Comparison of ENCODE assay signal across 33 cellular contexts in the genomic region with DNA sequence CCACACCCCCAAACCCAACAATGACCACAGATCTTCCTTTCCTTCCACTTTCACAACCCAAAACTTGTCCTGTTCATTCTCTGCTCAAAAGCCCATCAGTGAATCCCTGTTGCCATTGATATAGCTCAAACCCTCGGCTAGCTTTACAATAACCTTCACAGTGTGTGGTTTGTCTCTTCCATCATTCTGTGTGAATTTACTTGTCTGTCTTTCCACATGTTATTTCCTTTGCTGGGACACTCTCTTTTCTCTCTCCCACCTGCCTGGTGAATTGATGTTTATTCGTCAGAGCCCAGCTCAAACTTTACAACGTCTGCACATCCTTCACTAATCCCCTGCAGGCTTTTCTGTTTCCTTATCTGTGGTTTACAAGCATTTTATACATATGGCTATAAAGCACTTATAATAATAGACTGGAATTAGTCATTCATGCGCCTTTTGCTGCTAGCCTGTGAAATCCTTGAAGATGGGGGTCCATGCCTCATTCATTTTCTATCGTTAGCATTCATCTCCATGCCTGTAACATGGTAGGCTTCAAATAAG.
A peak's percentile ranks its signal among the peaks of the same experiment; 100 is the strongest.
DNase-seq lines count a peak whose midpoint lies in the region; ATAC-seq, FAIRE-seq and TF ChIP-seq lines count a peak whose summit lies in the region.
"Had no signal": no experiment of that assay in that cellular context is flagged by ENCODE, and none has a peak within 500 bp of the region (broad histone marks: within the 10 kb centered on the region; RNA-seq: fewer than 3 reads in every experiment).

No MANE protein-coding gene starts in this region.

- no peaks in the 10 kb centered on the region for H3K9me3 ChIP-seq in mammary epithelial cell (replicated peaks; ENCODE audit: insufficient read depth, low read length)
- no peaks in the 10 kb centered on the region for H3K9me3 ChIP-seq in PC-3 (ENCODE audit: low read length)
- H3K9me3 ChIP-seq in endothelial cell of umbilical vein (replicated peaks; ENCODE audit: control insufficient read depth, insufficient read depth, low read length), result no peaks in the 10 kb centered on the region
- no peaks in the 10 kb centered on the region for H3K9me3 ChIP-seq in psoas muscle
- H3K9me3 ChIP-seq in esophagus muscularis mucosa, result no peaks in the 10 kb centered on the region
- H3K9me3 ChIP-seq: gastroesophageal sphincter, pancreas, testis had no signal

- H3F3A ChIP-seq in PC-3 (ENCODE audit: low read length, unreplicated experiment), result no peaks in the 10 kb centered on the region

- TF ChIP-seq EP300 in esophagus muscularis mucosa (IDR thresholded peaks at IDR 0.05), result no peak

- dilution Hi-C loops in mammary epithelial cell (cut with HindIII; ENCODE audit: low sequenced_read_pairs) (no loop called here), endothelial cell of umbilical vein (cut with MboI; ENCODE audit: extremely low pct_ligation_motif_present, low sequenced_read_pairs) (no loop called here)

- H3K9me3 Mint-ChIP-seq in MCF 10A (ENCODE audit: unreplicated experiment), result no peaks in the 10 kb centered on the region
- H3K9me3 Mint-ChIP-seq in effector memory CD8-positive, alpha-beta T cell, result no peaks in the 10 kb centered on the region
- H3K9me3 Mint-ChIP-seq: activated naive CD4-positive, alpha-beta T cell treated with anti-CD3 and anti-CD28 coated beads, Interleukin-2, amount 50 U/mL, for 24 hours; activated T-helper 17 cell treated with anti-CD3 and anti-CD28 coated beads, Interleukin-2, amount 50 U/mL, for 72 hours; dendritic cell treated with granulocyte-macrophage colony-stimulating factor and Interleukin-4, amounts not matched to agents 40 ng/mL and 50 ng/mL, for 4 days; endodermal cell; immature natural killer cell; stimulated activated naive CD8-positive, alpha-beta T cell treated with anti-CD3 and anti-CD28 coated beads, Interleukin-15, Interleukin-2, amounts not matched to agents 100 ng/mL and 50 ng/mL, for 24 hours; T-helper 2 cell treated with Interferon-gamma antibody and Interleukin-4, amounts not matched to agents 5 μg/mL and 100 μg/mL, for 36 hours had no signal

- no peak overlapping the region for H3K4me3 Mint-ChIP-seq in MCF 10A (ENCODE audit: unreplicated experiment)
- no peak overlapping the region for H3K4me3 Mint-ChIP-seq in effector memory CD8-positive, alpha-beta T cell
- H3K4me3 Mint-ChIP-seq: activated CD4-positive, alpha-beta T cell treated with anti-CD3 and anti-CD28 coated beads for 36 hours; activated CD8-positive, alpha-beta T cell treated with anti-CD3 and anti-CD28 coated beads, Interleukin-2, amount 10 ng/mL, durations not matched to agents 7 days and 5 days; activated naive CD4-positive, alpha-beta T cell treated with anti-CD3 and anti-CD28 coated beads, Interleukin-2, amount 50 U/mL, for 24 hours; activated T-helper 17 cell treated with anti-CD3 and anti-CD28 coated beads, Interleukin-2, amount 50 U/mL, for 72 hours; dendritic cell treated with granulocyte-macrophage colony-stimulating factor and Interleukin-4, amounts not matched to agents 40 ng/mL and 50 ng/mL, for 4 days; endodermal cell; immature natural killer cell; stimulated activated naive CD8-positive, alpha-beta T cell treated with anti-CD3 and anti-CD28 coated beads, Interleukin-15, Interleukin-2, amounts not matched to agents 100 ng/mL and 50 ng/mL, for 24 hours; T-helper 2 cell treated with Interferon-gamma antibody and Interleukin-4, amounts not matched to agents 5 μg/mL and 100 μg/mL, for 36 hours had no signal

- TF ChIP-seq CTCF in mammary epithelial cell (conservative IDR thresholded peaks at IDR 0.05 in 1 of 2, IDR thresholded peaks at IDR 0.05 in 1 of 2; ENCODE audit: extremely low read depth in 1 of 2, insufficient read depth in 1 of 2, low read depth in 1 of 2, low read length in 2 of 2), result no peak
- no peak for TF ChIP-seq CTCF in MCF 10A (IDR thresholded peaks at IDR 0.05; ENCODE audit: unreplicated experiment)
- no peak for TF ChIP-seq CTCF in PC-3 (conservative IDR thresholded peaks at IDR 0.05; ENCODE audit: low read depth, low read length)
- TF ChIP-seq CTCF in endothelial cell of umbilical vein (IDR thresholded peaks at IDR 0.05; ENCODE audit: extremely low read depth in 1 of 2, insufficient read depth in 1 of 2, low read depth in 1 of 2, low read length in 2 of 2), result no peak
- TF ChIP-seq CTCF in psoas muscle (IDR thresholded peaks at IDR 0.05), result no peak
- no peak for TF ChIP-seq CTCF in esophagus muscularis mucosa (IDR thresholded peaks at IDR 0.05)

- H3K4me2 ChIP-seq in mammary epithelial cell (ENCODE audit: insufficient read depth, low read depth, low read length) (no peak overlapping the region), PC-3 (ENCODE audit: low read length) (no peak overlapping the region), endothelial cell of umbilical vein (ENCODE audit: insufficient read depth, low read length) (no peak overlapping the region)

- no peak for ATAC-seq in PC-3
- no peak for ATAC-seq in effector memory CD8-positive, alpha-beta T cell (replicated peaks)
- ATAC-seq in psoas muscle, result no peak
- ATAC-seq: activated CD4-positive, alpha-beta T cell treated with anti-CD3 and anti-CD28 coated beads for 36 hours; activated CD8-positive, alpha-beta T cell treated with anti-CD3 and anti-CD28 coated beads, Interleukin-2, amount 10 ng/mL, durations not matched to agents 7 days and 5 days; activated T-helper 17 cell treated with anti-CD3 and anti-CD28 coated beads, Interleukin-2, amount 50 U/mL, for 72 hours; gastroesophageal sphincter; Panc1; pancreas had no signal

- TF ChIP-seq POLR2A in endothelial cell of umbilical vein (IDR thresholded peaks at IDR 0.05; ENCODE audit: low read depth, low read length) (no peak), esophagus muscularis mucosa (IDR thresholded peaks at IDR 0.05; ENCODE audit: low read depth) (no peak)

- no peaks in the 10 kb centered on the region for H3K9me1 ChIP-seq in endothelial cell of umbilical vein (replicated peaks; ENCODE audit: control insufficient read depth, extremely low read depth, insufficient read depth, low read length)

- intact Hi-C loops in mammary epithelial cell (cut with micrococcal nuclease), result loop anchor here (10.0 kb wide), 1 partner anchor 704 kb away; no protein-coding TSS in a partner anchor
- intact Hi-C loops in MCF 10A (cut with micrococcal nuclease), result no loop called here
- intact Hi-C loops in PC-3 (cut with micrococcal nuclease), result no loop called here
- intact Hi-C loops in endothelial cell of umbilical vein (cut with micrococcal nuclease), result no loop called here
- intact Hi-C loops in psoas muscle (cut with DNase I), result no loop called here
- intact Hi-C loops in esophagus muscularis mucosa (cut with DNase I), result no loop called here

- H3K4me1 Mint-ChIP-seq in MCF 10A (ENCODE audit: insufficient read depth, unreplicated experiment), result peaks cover 7% of the 10 kb centered on the region
- H3K4me1 Mint-ChIP-seq in effector memory CD8-positive, alpha-beta T cell (ENCODE audit: low read depth in 2 of 2), result peaks cover 0 to 5% of the 10 kb centered on the region in 2 donors
- H3K4me1 Mint-ChIP-seq: activated CD4-positive, alpha-beta T cell treated with anti-CD3 and anti-CD28 coated beads for 36 hours; activated naive CD4-positive, alpha-beta T cell treated with anti-CD3 and anti-CD28 coated beads, Interleukin-2, amount 50 U/mL, for 24 hours; activated T-helper 17 cell treated with anti-CD3 and anti-CD28 coated beads, Interleukin-2, amount 50 U/mL, for 72 hours had no signal

- H2AFZ ChIP-seq in mammary epithelial cell (ENCODE audit: low read depth, low read length), result no peak overlapping the region
- H2AFZ ChIP-seq in PC-3 (ENCODE audit: low read length), result no peak overlapping the region
- no peak overlapping the region for H2AFZ ChIP-seq in endothelial cell of umbilical vein (ENCODE audit: low read depth, low read length)
- H2AFZ ChIP-seq: GM23248 had no signal

- H3K27ac Mint-ChIP-seq in MCF 10A (ENCODE audit: low read depth, unreplicated experiment), result no peak overlapping the region
- H3K27ac Mint-ChIP-seq in effector memory CD8-positive, alpha-beta T cell, result no peak overlapping the region
- H3K27ac Mint-ChIP-seq: activated CD4-positive, alpha-beta T cell treated with anti-CD3 and anti-CD28 coated beads for 36 hours; activated CD8-positive, alpha-beta T cell treated with anti-CD3 and anti-CD28 coated beads, Interleukin-2, amount 10 ng/mL, durations not matched to agents 7 days and 5 days; activated naive CD4-positive, alpha-beta T cell treated with anti-CD3 and anti-CD28 coated beads, Interleukin-2, amount 50 U/mL, for 24 hours; activated T-helper 17 cell treated with anti-CD3 and anti-CD28 coated beads, Interleukin-2, amount 50 U/mL, for 72 hours; dendritic cell treated with granulocyte-macrophage colony-stimulating factor and Interleukin-4, amounts not matched to agents 40 ng/mL and 50 ng/mL, for 4 days; endodermal cell; immature natural killer cell; stimulated activated naive CD8-positive, alpha-beta T cell treated with anti-CD3 and anti-CD28 coated beads, Interleukin-15, Interleukin-2, amounts not matched to agents 100 ng/mL and 50 ng/mL, for 24 hours; T-helper 2 cell treated with Interferon-gamma antibody and Interleukin-4, amounts not matched to agents 5 μg/mL and 100 μg/mL, for 36 hours had no signal

- H4K20me1 ChIP-seq in mammary epithelial cell (ENCODE audit: insufficient read depth, low read length) (no peaks in the 10 kb centered on the region), PC-3 (ENCODE audit: low read length) (no peaks in the 10 kb centered on the region), endothelial cell of umbilical vein (replicated peaks; ENCODE audit: control insufficient read depth, extremely low read depth, insufficient read depth, low read length) (no peaks in the 10 kb centered on the region)

- no peak overlapping the region for H3K4me3 ChIP-seq in mammary epithelial cell (replicated peaks in 1 of 3; ENCODE audit: insufficient read depth in 1 of 3, low read depth in 2 of 3, low read length in 3 of 3)
- no peak overlapping the region for H3K4me3 ChIP-seq in PC-3 (ENCODE audit: low read length)
- no peak overlapping the region for H3K4me3 ChIP-seq in endothelial cell of umbilical vein (replicated peaks in 1 of 3; ENCODE audit: insufficient read depth in 1 of 3, low read depth in 1 of 3, low read length in 3 of 3)
- H3K4me3 ChIP-seq in psoas muscle, result no peak overlapping the region
- H3K4me3 ChIP-seq in esophagus muscularis mucosa, result no peak overlapping the region
- H3K4me3 ChIP-seq: gastroesophageal sphincter, GM23248, pancreas, testis had no signal

- no peaks in the 10 kb centered on the region for H3K36me3 Mint-ChIP-seq in MCF 10A (ENCODE audit: insufficient read depth, unreplicated experiment)
- no peaks in the 10 kb centered on the region for H3K36me3 Mint-ChIP-seq in effector memory CD8-positive, alpha-beta T cell (ENCODE audit: insufficient read depth)
- H3K36me3 Mint-ChIP-seq: activated naive CD4-positive, alpha-beta T cell treated with anti-CD3 and anti-CD28 coated beads, Interleukin-2, amount 50 U/mL, for 24 hours; immature natural killer cell had no signal

- H3K79me2 ChIP-seq in mammary epithelial cell (ENCODE audit: insufficient read depth, low read length) (peaks cover 70% of the 10 kb centered on the region), PC-3 (ENCODE audit: low read length) (no peaks in the 10 kb centered on the region), endothelial cell of umbilical vein (ENCODE audit: control insufficient read depth, insufficient read depth, low read length) (no peaks in the 10 kb centered on the region)

- CTCF ChIA-PET in mammary epithelial cell (lab: Charles Lee; ENCODE audit: low non-redundant PET) (no interaction called here), MCF 10A (lab: Yijun Ruan, JAX) (interaction anchor here (1.0 kb wide), 1 partner anchor 137 kb away, joined by 3 read pairs; no protein-coding TSS in a partner anchor), PC-3 (lab: Charles Lee) (no interaction called here), endothelial cell of umbilical vein (lab: Charles Lee) (no interaction called here)

- peak; percentile 31 for DNase-seq in mammary epithelial cell
- no peak for DNase-seq in MCF 10A (ENCODE audit: unreplicated experiment)
- DNase-seq in PC-3, result peak; percentile 1
- no peak for DNase-seq in endothelial cell of umbilical vein (ENCODE audit: low read depth, low spot score)
- no peak for DNase-seq in hepatic stellate cell (ENCODE audit: low spot score)
- DNase-seq in effector memory CD8-positive, alpha-beta T cell, result no peak
- no peak for DNase-seq in psoas muscle
- DNase-seq in esophagus muscularis mucosa (ENCODE audit: extremely low spot score), result no peak
- DNase-seq: activated CD4-positive, alpha-beta T cell treated with anti-CD3 and anti-CD28 coated beads for 36 hours; activated CD8-positive, alpha-beta T cell treated with anti-CD3 and anti-CD28 coated beads, Interleukin-2, amount 10 ng/mL, durations not matched to agents 7 days and 5 days; anterior cingulate cortex; central memory CD4-positive, alpha-beta T cell; DMS79 treated with DMSO at 0.1 percent for 48 hours; endodermal cell; GM23248; hypothalamus; immature natural killer cell; NCI-H1092 treated with DMSO at 0.1 percent for 48 hours; NCI-H187 treated with DMSO at 0.1 percent for 48 hours; NCI-H69; pancreas; SHP77; stimulated activated CD4-positive, alpha-beta T cell treated with anti-CD3 and anti-CD28 coated beads, Interleukin-1b, Interleukin-23, amount 100 ng/mL, for 48 hours; testis had no signal

- H3K4me1 ChIP-seq in mammary epithelial cell (ENCODE audit: insufficient read depth, low read length), result no peaks in the 10 kb centered on the region
- H3K4me1 ChIP-seq in PC-3 (ENCODE audit: insufficient read depth, low read length), result no peaks in the 10 kb centered on the region
- H3K4me1 ChIP-seq in endothelial cell of umbilical vein (ENCODE audit: control insufficient read depth, extremely low read depth, insufficient read depth, low read length), result peaks cover 3% of the 10 kb centered on the region
- peaks cover 32% of the 10 kb centered on the region for H3K4me1 ChIP-seq in psoas muscle
- H3K4me1 ChIP-seq in esophagus muscularis mucosa, result peaks cover 5 to 15% (median 7%) of the 10 kb centered on the region in 4 donors
- H3K4me1 ChIP-seq: pancreas had no signal

- peaks cover 2% of the 10 kb centered on the region for H3K36me3 ChIP-seq in mammary epithelial cell (ENCODE audit: insufficient read depth, low read length)
- no peaks in the 10 kb centered on the region for H3K36me3 ChIP-seq in PC-3 (ENCODE audit: low read depth, low read length)
- no peaks in the 10 kb centered on the region for H3K36me3 ChIP-seq in endothelial cell of umbilical vein (ENCODE audit: control insufficient read depth in 2 of 2, extremely low read depth in 1 of 2, insufficient read depth in 2 of 2, low read length in 2 of 2)
- H3K36me3 ChIP-seq in psoas muscle (ENCODE audit: insufficient read depth in 1 of 2, low read depth in 1 of 2), result no peaks in the 10 kb centered on the region
- no peaks in the 10 kb centered on the region for H3K36me3 ChIP-seq in esophagus muscularis mucosa
- H3K36me3 ChIP-seq: gastroesophageal sphincter, pancreas had no signal

- H3K27ac ChIP-seq in mammary epithelial cell (ENCODE audit: insufficient read depth, low read depth, low read length) (no peak overlapping the region), PC-3 (ENCODE audit: low read length) (no peak overlapping the region), endothelial cell of umbilical vein (ENCODE audit: insufficient read depth, low read depth, low read length) (no peak overlapping the region), psoas muscle (no peak overlapping the region), esophagus muscularis mucosa (replicated peaks in 1 of 4) (no peak overlapping the region)
- H3K27ac ChIP-seq: 22Rv1, gastroesophageal sphincter, GM23248, pancreas, testis had no signal

- H3K9ac ChIP-seq in mammary epithelial cell (ENCODE audit: insufficient read depth, low read length) (no peak overlapping the region), PC-3 (ENCODE audit: low read length) (no peak overlapping the region), endothelial cell of umbilical vein (replicated peaks; ENCODE audit: extremely low read depth, insufficient read depth, low read length) (no peak overlapping the region)
- H3K9ac ChIP-seq: GM23248 had no signal

- POLR2A ChIA-PET in MCF 10A (lab: Yijun Ruan, JAX) (no interaction called here), PC-3 (lab: Charles Lee; ENCODE audit: unreplicated experiment) (no interaction called here), endothelial cell of umbilical vein (lab: Charles Lee) (no interaction called here)

- no peaks in the 10 kb centered on the region for H3K9me2 ChIP-seq in PC-3 (replicated peaks; ENCODE audit: low read length)

- WGBS in mammary epithelial cell (ENCODE audit: low coverage, missing lambda C conversion rate), result 60% methylated on average over 4 of the region's 5 CpGs
- WGBS in psoas muscle, 3 donors, result 80 to 85% (median 80%) methylated on average over 5 of the region's 5 CpGs
- 77% methylated on average over 5 of the region's 5 CpGs for WGBS in esophagus muscularis mucosa

- H3K27me3 ChIP-seq in mammary epithelial cell (ENCODE audit: insufficient read depth, low read length) (no peaks in the 10 kb centered on the region), PC-3 (ENCODE audit: low read length) (0 out of 2 replicates have a peak, but pooled peaks cover 10% of the 10 kb centered on the region), endothelial cell of umbilical vein (ENCODE audit: control insufficient read depth in 2 of 2, insufficient read depth in 2 of 2, low read length in 2 of 2) (no peaks in the 10 kb centered on the region), psoas muscle (ENCODE audit: insufficient read depth in 3 of 3, low read length in 2 of 3) (no peaks in the 10 kb centered on the region), esophagus muscularis mucosa (peaks cover 0 to 6% (median 0%) of the 10 kb centered on the region in 4 donors)
- H3K27me3 ChIP-seq: pancreas, testis had no signal

- FAIRE-seq in endothelial cell of umbilical vein (lab: Jason Lieb, UNC), result peak; percentile 4
- FAIRE-seq: GM18507 had no signal

- in situ Hi-C loops in mammary epithelial cell (cut with MboI; ENCODE audit: low sequenced_read_pairs in 2 of 2), result no loop called here

- H3K27me3 Mint-ChIP-seq in MCF 10A (ENCODE audit: insufficient read depth, unreplicated experiment), result no peaks in the 10 kb centered on the region
- H3K27me3 Mint-ChIP-seq in effector memory CD8-positive, alpha-beta T cell, result peaks cover 33 to 44% of the 10 kb centered on the region in 2 donors

- no TSS peak for BruUV-seq in mammary epithelial cell (replicated peaks; lab: Mats Ljungman, UMichigan)
- BruUV-seq in MCF 10A (replicated peaks; lab: Mats Ljungman, UMichigan), result no TSS peak
- BruUV-seq in PC-3 (replicated peaks; lab: Mats Ljungman, UMichigan), result no TSS peak
- BruUV-seq in endothelial cell of umbilical vein (replicated peaks; lab: Mats Ljungman, UMichigan), result no TSS peak

Comparison
In these comparisons a context has a peak if more than half of its experiments do, and no peak if none do; other contexts are left out.
1. DNase-seq: peak in mammary epithelial cell (single experiment) and PC-3 (single experiment); none in MCF 10A (single experiment), endothelial cell of umbilical vein (single experiment), hepatic stellate cell (single experiment), effector memory CD8-positive, alpha-beta T cell (0 of 3), psoas muscle (0 of 2) and esophagus muscularis mucosa (single experiment).